ENCODE assay signal across 16 cellular contexts in the genomic region with DNA sequence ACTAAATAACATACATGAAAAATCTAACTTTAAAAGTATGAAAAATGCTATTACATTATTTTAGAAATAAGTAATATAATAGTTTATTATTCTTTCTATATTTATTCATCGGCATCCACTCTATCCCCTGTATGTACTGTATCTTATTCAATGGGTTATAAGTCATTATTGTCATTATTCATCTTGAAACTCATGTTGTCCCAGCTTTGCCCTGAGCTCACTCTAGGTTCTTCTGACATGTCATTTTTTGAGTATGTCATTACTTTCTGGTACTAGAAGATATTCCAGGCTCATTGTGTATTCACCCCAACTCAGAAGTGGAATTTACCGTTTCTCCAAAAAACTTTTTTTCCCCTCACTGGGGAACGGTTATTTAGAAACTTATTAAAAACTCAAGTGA.
"Had no signal": no experiment of that assay in that cellular context is flagged by ENCODE, and none has a peak within 500 bp of the region (broad histone marks: within the 10 kb centered on the region; RNA-seq: fewer than 3 reads in every experiment).

No MANE protein-coding gene starts in this region.

- ATAC-seq: activated CD8-positive, alpha-beta memory T cell treated with anti-CD3 and anti-CD28 coated beads, Interleukin-2, amount 10 ng/mL, durations not matched to agents 7 days and 5 days; body of pancreas; lower lobe of right lung had no signal

- H3K9me3 Mint-ChIP-seq: activated naive CD8-positive, alpha-beta T cell treated with anti-CD3 and anti-CD28 coated beads, Interleukin-2, amount 10 ng/mL, durations not matched to agents 7 days and 5 days; mesothelial cell of epicardium; nephron had no signal

- H3K27ac ChIP-seq: body of pancreas, epithelial cell of prostate, lower lobe of right lung, tibial nerve had no signal

- H3K9me3 ChIP-seq: body of pancreas, lower lobe of right lung, tibial nerve had no signal

- H3K4me3 ChIP-seq: body of pancreas, lower lobe of right lung, tibial nerve had no signal

- H3K27ac Mint-ChIP-seq: activated CD8-positive, alpha-beta memory T cell treated with anti-CD3 and anti-CD28 coated beads, Interleukin-2, amount 10 ng/mL, durations not matched to agents 7 days and 5 days; activated naive CD8-positive, alpha-beta T cell treated with anti-CD3 and anti-CD28 coated beads, Interleukin-2, amount 10 ng/mL, durations not matched to agents 7 days and 5 days; endodermal cell; nephron had no signal

- H3K27me3 ChIP-seq: body of pancreas, tibial nerve had no signal

- DNase-seq: activated CD8-positive, alpha-beta memory T cell treated with anti-CD3 and anti-CD28 coated beads, Interleukin-2, amount 10 ng/mL, durations not matched to agents 7 days and 5 days; activated gamma-delta T cell treated with Interleukin-2 at 50 U/mL for 16 hours; activated naive CD8-positive, alpha-beta T cell treated with anti-CD3 and anti-CD28 coated beads, Interleukin-2, amount 10 ng/mL, durations not matched to agents 7 days and 5 days; body of pancreas; foreskin fibroblast; glutamatergic neuron; hippocampal formation; lower lobe of right lung; retina; stimulated activated naive CD4-positive, alpha-beta T cell treated with Interleukin-2 at 50 U/mL for 16 hours; T1000 had no signal

- H3K27me3 Mint-ChIP-seq: activated CD8-positive, alpha-beta memory T cell treated with anti-CD3 and anti-CD28 coated beads, Interleukin-2, amount 10 ng/mL, durations not matched to agents 7 days and 5 days; activated naive CD8-positive, alpha-beta T cell treated with anti-CD3 and anti-CD28 coated beads, Interleukin-2, amount 10 ng/mL, durations not matched to agents 7 days and 5 days had no signal

- H3K36me3 Mint-ChIP-seq: activated naive CD8-positive, alpha-beta T cell treated with anti-CD3 and anti-CD28 coated beads, Interleukin-2, amount 10 ng/mL, durations not matched to agents 7 days and 5 days had no signal

- H3K4me1 ChIP-seq: lower lobe of right lung had no signal

- H3K4me3 Mint-ChIP-seq: activated CD8-positive, alpha-beta memory T cell treated with anti-CD3 and anti-CD28 coated beads, Interleukin-2, amount 10 ng/mL, durations not matched to agents 7 days and 5 days; activated naive CD8-positive, alpha-beta T cell treated with anti-CD3 and anti-CD28 coated beads, Interleukin-2, amount 10 ng/mL, durations not matched to agents 7 days and 5 days; endodermal cell; mesothelial cell of epicardium; nephron had no signal

- H3K4me1 Mint-ChIP-seq: activated naive CD8-positive, alpha-beta T cell treated with anti-CD3 and anti-CD28 coated beads, Interleukin-2, amount 10 ng/mL, durations not matched to agents 7 days and 5 days; mesothelial cell of epicardium had no signal
